Comparison of ENCODE assay signal across 1 cellular context in genomic region chr11:11519184-11519583, GRCh38.
TF ChIP-seq lines count a peak whose summit lies in the region.

No MANE protein-coding gene starts in this region.

TF ChIP-seq in K562, 482 proteins besides CTCF, POLR2A, EP300 and RAD21 (continued from another document):
- no peak for TF ChIP-seq NKRF (IDR thresholded peaks at IDR 0.05; ENCODE audit: borderline replicate concordance)
- no peak for TF ChIP-seq SNRNP70 (optimal IDR thresholded peaks at IDR 0.05; ENCODE audit: low read depth, low read length)
